25 cellular contexts compared by ENCODE assay signal in the genomic region with DNA sequence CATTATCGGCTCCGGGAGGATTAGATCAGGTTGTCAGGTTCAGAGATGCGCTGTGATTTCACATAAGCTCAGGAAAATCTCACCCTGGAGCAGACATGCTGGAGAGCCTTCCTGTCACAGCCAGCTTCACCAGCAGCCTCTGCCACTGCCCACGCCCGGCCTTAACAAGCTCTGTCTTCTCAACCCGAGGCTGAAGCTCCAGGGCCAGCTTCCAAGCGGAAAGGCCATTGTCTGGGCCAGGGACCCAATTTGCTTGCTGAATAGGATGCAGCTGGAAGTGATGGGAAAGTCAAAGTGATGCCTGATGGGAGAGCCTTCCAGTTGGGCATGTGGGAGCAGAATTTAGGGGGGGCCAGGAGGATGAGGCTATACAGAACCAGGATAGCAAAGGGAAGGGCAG. TPM values are rescaled to one million over a fixed set of nuclear protein-coding genes. Genes with fewer than 3 reads are reported as not detected.
"Had no signal": no experiment of that assay in that cellular context is flagged by ENCODE, and none has a peak within 500 bp of the region (broad histone marks: within the 10 kb centered on the region; RNA-seq: fewer than 3 reads in every experiment).

No MANE protein-coding gene starts in this region.

- H3K27ac Mint-ChIP-seq: activated B cell treated with CpG ODN at 0.5 μM for 24 hours; activated CD4-positive, alpha-beta T cell treated with anti-CD3 and anti-CD28 coated beads, Interleukin-2, amount 10 ng/mL, durations not matched to agents 24 days and 14 days; activated CD8-positive, alpha-beta memory T cell treated with anti-CD3 and anti-CD28 coated beads, Interleukin-2, amount 10 ng/mL, durations not matched to agents 7 days and 5 days; activated naive CD4-positive, alpha-beta T cell treated with anti-CD3 and anti-CD28 coated beads for 36 hours; activated naive CD8-positive, alpha-beta T cell; activated T-cell treated with anti-CD3 and anti-CD28 coated beads, Interleukin-2, amount 50 U/mL, for 24 hours; T-helper 17 cell had no signal

- H3K36me3 ChIP-seq: Peyer's patch had no signal

- H3K27ac ChIP-seq: Peyer's patch had no signal

- H3K27me3 ChIP-seq: Peyer's patch had no signal

- H3K4me1 ChIP-seq: Peyer's patch had no signal

- ATAC-seq: activated CD8-positive, alpha-beta memory T cell treated with anti-CD3 and anti-CD28 coated beads, Interleukin-2, amount 10 ng/mL, durations not matched to agents 7 days and 5 days; T-helper 17 cell had no signal

- H3K9me3 ChIP-seq: Peyer's patch had no signal

- DNase-seq: activated B cell treated with CpG ODN at 0.5 μM for 24 hours; activated CD4-positive, alpha-beta T cell treated with anti-CD3 and anti-CD28 coated beads for 1 hour; activated CD4-positive, alpha-beta T cell treated with anti-CD3 and anti-CD28 coated beads, Interleukin-2, amount 10 ng/mL, durations not matched to agents 24 days and 14 days; activated CD4-positive, alpha-beta T cell treated with anti-CD3 and anti-CD28 coated beads, Interleukin-2, amount 50 U/mL, for 48 hours; activated CD8-positive, alpha-beta memory T cell treated with anti-CD3 and anti-CD28 coated beads, Interleukin-2, amount 10 ng/mL, durations not matched to agents 7 days and 5 days; activated gamma-delta T cell; activated naive CD4-positive, alpha-beta T cell treated with anti-CD3 and anti-CD28 coated beads for 36 hours; activated T-cell treated with anti-CD3 and anti-CD28 coated beads, Interleukin-2, amount 50 U/mL, for 24 hours; IMR-90; Kasumi-1; KBM-7; NCI-H146; NCI-H187 treated with DMSO at 0.1 percent for 48 hours; NCI-H2171; NCI-H2227 treated with DMSO at 0.1 percent for 48 hours; NCI-H446 treated with DMSO at 0.1 percent for 48 hours; NCI-H524 treated with DMSO at 0.1 percent for 48 hours; NCI-H748 treated with DMSO at 0.1 percent for 48 hours; Peyer's patch; SIG-M5; T-helper 17 cell; T-helper 9 cell had no signal

- H3K27me3 Mint-ChIP-seq: activated CD8-positive, alpha-beta memory T cell treated with anti-CD3 and anti-CD28 coated beads, Interleukin-2, amount 10 ng/mL, durations not matched to agents 7 days and 5 days; activated naive CD8-positive, alpha-beta T cell; activated T-cell treated with anti-CD3 and anti-CD28 coated beads, Interleukin-2, amount 50 U/mL, for 24 hours had no signal

- H3K4me3 ChIP-seq: Peyer's patch had no signal

- H3K4me1 Mint-ChIP-seq: activated CD8-positive, alpha-beta memory T cell treated with anti-CD3 and anti-CD28 coated beads, Interleukin-2, amount 10 ng/mL, durations not matched to agents 7 days and 5 days had no signal

- H3K4me3 Mint-ChIP-seq: activated B cell treated with CpG ODN at 0.5 μM for 24 hours; activated CD4-positive, alpha-beta T cell treated with anti-CD3 and anti-CD28 coated beads, Interleukin-2, amount 10 ng/mL, durations not matched to agents 24 days and 14 days; activated CD8-positive, alpha-beta memory T cell treated with anti-CD3 and anti-CD28 coated beads, Interleukin-2, amount 10 ng/mL, durations not matched to agents 7 days and 5 days; activated naive CD4-positive, alpha-beta T cell treated with anti-CD3 and anti-CD28 coated beads for 36 hours; activated naive CD8-positive, alpha-beta T cell; activated T-cell treated with anti-CD3 and anti-CD28 coated beads, Interleukin-2, amount 50 U/mL, for 24 hours; brain; T-helper 17 cell had no signal

RNA-seq across cellular contexts. Expression of a gene that starts 36.3 kb away (rescaled TPM):
- total RNA-seq: activated B cell treated with CpG ODN at 0.5 μM for 24 hours, astrocyte had no signal
- polyA plus RNA-seq: IMR-90 had no signal
